7 cellular contexts compared by ENCODE assay signal in the genomic region with DNA sequence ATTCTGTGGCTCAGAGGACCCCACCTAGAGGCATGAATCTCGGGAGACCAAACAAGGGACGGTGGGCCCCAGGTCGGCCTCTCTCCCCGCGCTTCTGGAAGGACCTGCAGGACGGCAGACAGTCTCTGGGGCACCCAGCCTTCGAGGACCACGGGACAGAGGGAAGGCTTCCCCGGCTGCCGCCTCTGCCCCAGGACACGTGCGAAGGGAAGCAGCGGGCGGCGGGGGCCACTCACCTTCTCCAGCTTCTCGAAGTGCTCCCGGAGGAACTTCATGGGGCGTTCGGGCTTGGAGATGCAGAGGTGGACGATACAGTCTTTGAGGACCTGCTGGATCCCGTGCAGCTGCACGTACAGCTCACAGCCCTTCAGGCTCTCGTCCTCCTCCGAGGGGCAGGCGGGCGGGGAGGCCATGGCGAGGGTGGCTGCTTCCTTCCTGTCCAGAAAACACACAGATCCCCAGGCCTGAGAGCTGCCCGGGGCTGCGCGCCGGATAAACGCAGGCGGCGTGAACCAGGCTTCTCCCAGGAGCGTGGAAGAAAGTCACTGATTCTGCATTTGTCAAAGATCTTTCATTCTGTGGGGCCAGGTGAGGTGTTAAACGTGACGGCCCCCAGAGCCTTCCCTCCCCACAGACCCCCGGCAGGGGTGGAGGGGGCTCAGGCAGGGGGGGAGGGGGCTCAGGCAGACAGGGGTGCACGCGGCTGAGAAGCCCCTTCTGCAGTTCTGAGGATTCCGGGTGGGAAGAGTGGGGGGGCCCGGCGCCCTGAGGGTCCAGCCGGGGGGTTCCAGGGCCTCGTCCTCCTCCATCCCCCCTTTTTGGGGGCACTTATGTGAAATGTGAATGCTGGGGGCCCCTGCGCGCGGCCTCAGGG. TPM values are rescaled to one million over a fixed set of nuclear protein-coding genes. Genes with fewer than 3 reads are reported as not detected.
DNase-seq lines count a peak whose midpoint lies in the region; ATAC-seq and TF ChIP-seq lines count a peak whose summit lies in the region.

No MANE protein-coding gene starts in this region.

- H4K8ac ChIP-seq in IMR-90 (ENCODE audit: low read depth in 2 of 2, low read length in 2 of 2), result no peak overlapping the region

- H3K36me3 ChIP-seq in IMR-90 (ENCODE audit: control insufficient read depth, insufficient read depth, low read length) (0 out of 2 replicates have a peak, but pooled peaks cover 1% of the 10 kb centered on the region), skeletal muscle satellite cell (ENCODE audit: insufficient read depth, low read length) (peaks cover 3% of the 10 kb centered on the region)

- H3K14ac ChIP-seq in IMR-90 (replicated peaks; ENCODE audit: low read depth, low read length), result no peak overlapping the region

- no peak overlapping the region for H2BK5ac ChIP-seq in IMR-90 (ENCODE audit: low read depth, low read length, poor library complexity, severe bottlenecking)

- H2AK5ac ChIP-seq in IMR-90 (ENCODE audit: low read depth, low read length), result no peak overlapping the region

- TF ChIP-seq POLR2A in IMR-90 (IDR thresholded peaks at IDR 0.05; ENCODE audit: low read depth, low read length), result no peak

- H3K9ac ChIP-seq in IMR-90 (ENCODE audit: low read depth, low read length) (no peak overlapping the region), skeletal muscle satellite cell (ENCODE audit: low read depth, low read length) (peak overlapping the region; percentile 50)

- intact Hi-C loops in IMR-90 (cut with micrococcal nuclease), result no loop called here

- WGBS in IMR-90 (ENCODE audit: extremely low coverage in 2 of 2, insufficient read length in 1 of 2), 2 experiments, result 78% methylated on average over 4 of the region's 48 CpGs; no CpG with 5 or more reads in 1 of the 2 experiments

- H4K91ac ChIP-seq in IMR-90 (ENCODE audit: insufficient read depth, low read depth, low read length), result no peak overlapping the region

- H3K4me3 ChIP-seq in IMR-90 (ENCODE audit: insufficient read depth, low read depth, low read length) (peak overlapping the region; percentile 52), astrocyte of the cerebellum (ENCODE audit: low read depth, low read length) (peak overlapping the region; percentile 47), skeletal muscle satellite cell (ENCODE audit: low read length) (peak overlapping the region; percentile 67)

- no peak overlapping the region for H3K23ac ChIP-seq in IMR-90 (ENCODE audit: low read depth, low read length)

- no peak overlapping the region for H3K4ac ChIP-seq in IMR-90 (ENCODE audit: low read depth, low read length)

- no TSS peak for BruUV-seq in IMR-90 (replicated peaks; lab: Mats Ljungman, UMichigan)

- dilution Hi-C loops in IMR-90 (cut with HindIII; ENCODE audit: low sequenced_read_pairs, unreplicated experiment), result no loop called here

- H3K27me3 ChIP-seq in IMR-90 (ENCODE audit: control insufficient read depth, insufficient read depth, low read length), result peaks cover 4% of the 10 kb centered on the region; the same call in 1 of the 2 replicates
- no peaks in the 10 kb centered on the region for H3K27me3 ChIP-seq in skeletal muscle satellite cell (ENCODE audit: control insufficient read depth, insufficient read depth, low read length)

- CTCF ChIA-PET in IMR-90 (lab: Yijun Ruan, JAX), result no interaction called here

- peak overlapping the region; percentile 16 for H2AK9ac ChIP-seq in IMR-90 (replicated peaks; ENCODE audit: low read depth, low read length, poor library complexity)

- H3K79me1 ChIP-seq in IMR-90 (ENCODE audit: low read depth in 1 of 2, low read length in 2 of 2), result no peaks in the 10 kb centered on the region

- no peak for TF ChIP-seq CTCF in IMR-90 (conservative IDR thresholded peaks at IDR 0.05; ENCODE audit: low read depth, low read length)
- no peak for TF ChIP-seq CTCF in astrocyte of the cerebellum (IDR thresholded peaks at IDR 0.05; ENCODE audit: low read depth, low read length, missing control alignments)

- H3K27ac ChIP-seq in IMR-90 (ENCODE audit: insufficient read depth, low read length), result no peak overlapping the region

- H4K20me1 ChIP-seq in IMR-90 (ENCODE audit: insufficient read depth, low read length), result peaks cover 5% of the 10 kb centered on the region; the same call in 1 of the 2 replicates

- H3K18ac ChIP-seq in IMR-90 (ENCODE audit: low read depth, low read length), result no peak overlapping the region

- no peaks in the 10 kb centered on the region; the same call in 1 of the 2 replicates for H3K9me1 ChIP-seq in IMR-90 (ENCODE audit: insufficient read depth, low read length)

- H3K56ac ChIP-seq in IMR-90 (ENCODE audit: extremely low read depth, insufficient read depth, low read length), result no peak overlapping the region

- no peak for ATAC-seq in IMR-90 (ENCODE audit: low read depth)

- POLR2A ChIA-PET in IMR-90 (lab: Charles Lee; ENCODE audit: unreplicated experiment), result no interaction called here

- H3K4me1 ChIP-seq in IMR-90 (ENCODE audit: control insufficient read depth, insufficient read depth, low read length) (peaks cover 3% of the 10 kb centered on the region; the same call in 1 of the 2 replicates), skeletal muscle satellite cell (ENCODE audit: control insufficient read depth, insufficient read depth, low read length) (no peaks in the 10 kb centered on the region)

- in situ Hi-C loops in IMR-90 (cut with MboI; ENCODE audit: low sequenced_read_pairs) (no loop called here), astrocyte of the cerebellum (cut with HindIII; ENCODE audit: low sequenced_read_pairs) (no loop called here)

- H3K9me3 ChIP-seq in IMR-90 (ENCODE audit: control insufficient read depth, insufficient read depth, low read length), result no peaks in the 10 kb centered on the region
- no peaks in the 10 kb centered on the region for H3K9me3 ChIP-seq in skeletal muscle satellite cell (replicated peaks; ENCODE audit: low read length)

- H4K5ac ChIP-seq in IMR-90 (ENCODE audit: low read depth, low read length), result no peak overlapping the region; the same call in 1 of the 2 replicates

- DNase-seq in IMR-90 (no peak), astrocyte of the cerebellum (ENCODE audit: low read depth) (no peak), left kidney (ENCODE audit: low read depth, low spot score) (peak; percentile 69), NCI-H2196 treated with DMSO at 0.1 percent for 48 hours (lab: John Stamatoyannopoulos, UW; ENCODE audit: unreplicated experiment) (no peak), NCI-H69 (lab: John Stamatoyannopoulos, UW) (no peak), medulla oblongata (ENCODE audit: extremely low spot score) (no peak)

- H2AFZ ChIP-seq in IMR-90 (replicated peaks; ENCODE audit: low read length, poor library complexity), result peak overlapping the region; percentile 70

- H3K4me2 ChIP-seq in IMR-90 (ENCODE audit: low read depth, low read length), result peak overlapping the region; percentile 42; the same call in 1 of the 2 replicates
- H3K4me2 ChIP-seq in skeletal muscle satellite cell (ENCODE audit: low read length), result peak overlapping the region; percentile 74

- TF ChIP-seq RAD21 in IMR-90 (IDR thresholded peaks at IDR 0.05; ENCODE audit: low read length), result no peak

- no peak overlapping the region for H2BK20ac ChIP-seq in IMR-90 (ENCODE audit: low read depth, low read length)

- H2BK120ac ChIP-seq in IMR-90 (ENCODE audit: low read depth, low read length), result no peak overlapping the region

- no peak overlapping the region for H2BK15ac ChIP-seq in IMR-90 (ENCODE audit: low read depth, low read length)

TF ChIP-seq in IMR-90, 13 proteins besides CTCF, POLR2A, EP300 and RAD21 (continues in another document):
- TF ChIP-seq NFE2L2 (IDR thresholded peaks at IDR 0.05; ENCODE audit: low read depth, low read length) (no peak), CHD1 (IDR thresholded peaks at IDR 0.05; ENCODE audit: low read depth, low read length) (no peak), FOS (IDR thresholded peaks at IDR 0.05; ENCODE audit: low read depth, low read length) (no peak), SMC3 (IDR thresholded peaks at IDR 0.05; ENCODE audit: low read depth, low read length) (no peak), MXI1 (IDR thresholded peaks at IDR 0.05; ENCODE audit: borderline replicate concordance, low read depth, low read length) (no peak), BHLHE40 (IDR thresholded peaks at IDR 0.05; ENCODE audit: low read depth, low read length) (no peak), RFX5 (IDR thresholded peaks at IDR 0.05; ENCODE audit: low read depth, low read length) (no peak), RCOR1 (IDR thresholded peaks at IDR 0.05; ENCODE audit: insufficient replicate concordance, low read length) (no peak), MAFK (IDR thresholded peaks at IDR 0.05; ENCODE audit: low read depth, low read length) (no peak), MAZ (IDR thresholded peaks at IDR 0.05; ENCODE audit: borderline replicate concordance, low read depth, low read length) (no peak)
- TF ChIP-seq, protein P1, sequence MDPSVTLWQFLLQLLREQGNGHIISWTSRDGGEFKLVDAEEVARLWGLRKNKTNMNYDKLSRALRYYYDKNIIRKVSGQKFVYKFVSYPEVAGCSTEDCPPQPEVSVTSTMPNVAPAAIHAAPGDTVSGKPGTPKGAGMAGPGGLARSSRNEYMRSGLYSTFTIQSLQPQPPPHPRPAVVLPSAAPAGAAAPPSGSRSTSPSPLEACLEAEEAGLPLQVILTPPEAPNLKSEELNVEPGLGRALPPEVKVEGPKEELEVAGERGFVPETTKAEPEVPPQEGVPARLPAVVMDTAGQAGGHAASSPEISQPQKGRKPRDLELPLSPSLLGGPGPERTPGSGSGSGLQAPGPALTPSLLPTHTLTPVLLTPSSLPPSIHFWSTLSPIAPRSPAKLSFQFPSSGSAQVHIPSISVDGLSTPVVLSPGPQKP (IDR thresholded peaks at IDR 0.05; ENCODE audit: borderline replicate concordance, low read depth, low read length), result no peak
- TF ChIP-seq, protein P2, sequence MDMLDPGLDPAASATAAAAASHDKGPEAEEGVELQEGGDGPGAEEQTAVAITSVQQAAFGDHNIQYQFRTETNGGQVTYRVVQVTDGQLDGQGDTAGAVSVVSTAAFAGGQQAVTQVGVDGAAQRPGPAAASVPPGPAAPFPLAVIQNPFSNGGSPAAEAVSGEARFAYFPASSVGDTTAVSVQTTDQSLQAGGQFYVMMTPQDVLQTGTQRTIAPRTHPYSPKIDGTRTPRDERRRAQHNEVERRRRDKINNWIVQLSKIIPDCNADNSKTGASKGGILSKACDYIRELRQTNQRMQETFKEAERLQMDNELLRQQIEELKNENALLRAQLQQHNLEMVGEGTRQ (IDR thresholded peaks at IDR 0.05; ENCODE audit: low read depth, low read length), result no peak

RNA-seq across cellular contexts. Expression of a gene that starts 15.2 kb away (rescaled TPM):
- total RNA-seq in IMR-90 (2012; rRNA removed), result 12.4 and 13.9 TPM in 2 replicates
- polyA plus RNA-seq in IMR-90 (2012; rRNA removed), result 32.6 and 36.1 TPM in 2 replicates
- polyA plus RNA-seq in IMR-90 (2012; cell fraction: cytosol; rRNA removed), result 31.6 and 49.2 TPM in 2 replicates
- 25.7 and 57.6 TPM in 2 replicates for polyA plus RNA-seq in IMR-90 (2012; cell fraction: nucleus; rRNA removed; ENCODE audit: low replicate concordance)
- 40.6 and 41.1 TPM in 2 replicates for total RNA-seq in skeletal muscle satellite cell (2012; rRNA removed)

RNA-seq across cellular contexts. Expression of a gene that starts 15.8 kb away (rescaled TPM):
- 14.7 and 15.2 TPM in 2 replicates for total RNA-seq in IMR-90 (2012; rRNA removed)
- polyA plus RNA-seq in IMR-90 (2012; rRNA removed), result 19.8 and 20.2 TPM in 2 replicates
- polyA plus RNA-seq in IMR-90 (2012; cell fraction: cytosol; rRNA removed), result 12.5 and 20.6 TPM in 2 replicates
- 21.9 and 29.1 TPM in 2 replicates for polyA plus RNA-seq in IMR-90 (2012; cell fraction: nucleus; rRNA removed; ENCODE audit: low replicate concordance)
- 5.5 and 14.7 TPM in 2 replicates for total RNA-seq in skeletal muscle satellite cell (2012; rRNA removed)
